18 cellular contexts compared by ENCODE assay signal in genomic region chr9:110240198-110240597, GRCh38.
"Had no signal": no experiment of that assay in that cellular context is flagged by ENCODE, and none has a peak within 500 bp of the region (broad histone marks: within the 10 kb centered on the region; RNA-seq: fewer than 3 reads in every experiment).

No MANE protein-coding gene starts in this region.

- H3K9me3 ChIP-seq: mucosa of descending colon, ovary, right atrium auricular region, sigmoid colon, testis, upper lobe of right lung had no signal

- H3K27ac ChIP-seq: esophagus squamous epithelium, gastroesophageal sphincter, ovary, right atrium auricular region, sigmoid colon, skin epidermis, testis, tibial nerve, upper lobe of right lung had no signal

- ATAC-seq: effector memory CD8-positive, alpha-beta T cell; gastroesophageal sphincter; left lobe of liver; naive thymus-derived CD8-positive, alpha-beta T cell; upper lobe of right lung had no signal

- H3K36me3 ChIP-seq: ovary had no signal

- H3K27me3 ChIP-seq: esophagus squamous epithelium, gastroesophageal sphincter, ovary, right atrium auricular region, sigmoid colon, testis, tibial nerve, upper lobe of right lung had no signal

- H3K4me3 ChIP-seq: esophagus squamous epithelium, gastroesophageal sphincter, mucosa of descending colon, ovary, right atrium auricular region, sigmoid colon, skin epidermis, testis, tibial nerve, upper lobe of right lung had no signal

- H3K4me1 ChIP-seq: right atrium auricular region, sigmoid colon, testis, tibial nerve, upper lobe of right lung had no signal

- DNase-seq: effector memory CD8-positive, alpha-beta T cell; esophagus squamous epithelium; foreskin fibroblast; glutamatergic neuron; islet precursor cell; mammary epithelial cell; mucosa of descending colon; naive thymus-derived CD8-positive, alpha-beta T cell; nucleus accumbens; ovary; sigmoid colon; testis; upper lobe of right lung had no signal
